ENCODE assay signal across 15 cellular contexts in genomic region chr17:1697681-1698080, GRCh38. TPM values are rescaled to one million over a fixed set of nuclear protein-coding genes. Genes with fewer than 3 reads are reported as not detected.
DNase-seq lines count a peak whose midpoint lies in the region; ATAC-seq, FAIRE-seq and TF ChIP-seq lines count a peak whose summit lies in the region.
"Had no signal": no experiment of that assay in that cellular context is flagged by ENCODE, and none has a peak within 500 bp of the region (broad histone marks: within the 10 kb centered on the region; RNA-seq: fewer than 3 reads in every experiment).

No MANE protein-coding gene starts in this region.

- no peaks in the 10 kb centered on the region for H3K9me1 ChIP-seq in K562 (ENCODE audit: control insufficient read depth, insufficient read depth, low read length)

- H3K27ac ChIP-seq in K562 (ENCODE audit: extremely low read depth, low read depth, low read length) (no peak overlapping the region), lung (ENCODE audit: low read depth in 1 of 2, low read length in 1 of 2) (peak overlapping the region in 1 of 2 donors; percentile 68), tibial artery (peak overlapping the region; percentile 8 to 51), caudate nucleus (ENCODE audit: low read depth, low read length) (no peak overlapping the region)
- H3K27ac ChIP-seq: KMS-11, PC-9 had no signal

- H4K20me1 ChIP-seq in K562 (replicated peaks; ENCODE audit: control insufficient read depth, insufficient read depth, low read length), result no peaks in the 10 kb centered on the region

- POLR2A ChIA-PET in K562 (lab: Yijun Ruan, JAX), result no interaction called here

- in situ Hi-C loops in K562 (cut with MboI), result no loop called here

- no peak for FAIRE-seq in K562 (lab: Jason Lieb, UNC)

- intact Hi-C loops in K562 (cut with micrococcal nuclease) (no loop called here), tibial artery (cut with DNase I; ENCODE audit: low total_unique reads) (no loop called here)

- H3K9me3 ChIP-seq in K562 (replicated peaks; ENCODE audit: control insufficient read depth, insufficient read depth, low read depth, low read length) (no peaks in the 10 kb centered on the region), lung (ENCODE audit: control insufficient read depth in 2 of 2, insufficient read depth in 1 of 2, low read length in 1 of 2) (no peaks in the 10 kb centered on the region), tibial artery (no peaks in the 10 kb centered on the region)

- DNase-seq in K562 (ENCODE audit: extremely low read depth in 1 of 4, low spot score in 3 of 4) (no peak), lung (ENCODE audit: low spot score) (peak; percentile 58), tibial artery (no peak), anterior cingulate cortex (lab: John Stamatoyannopoulos, UW) (no peak), caudate nucleus (lab: John Stamatoyannopoulos, UW) (no peak)
- DNase-seq: COR-L47, EL, GOT3, NCI-H1048, NCI-H146, NCI-H2081, NCI-H510A treated with DMSO at 0.1 percent for 48 hours, NCI-H82 had no signal

- no peaks in the 10 kb centered on the region for H3K79me2 ChIP-seq in K562 (ENCODE audit: control insufficient read depth, insufficient read depth, low read length)

- H3K4me3 ChIP-seq in K562, result no peak overlapping the region
- H3K4me3 ChIP-seq in lung, result no peak overlapping the region
- no peak overlapping the region for H3K4me3 ChIP-seq in tibial artery
- H3K4me3 ChIP-seq: PC-9 had no signal

- H3K4me1 ChIP-seq in K562 (replicated peaks in 1 of 2; ENCODE audit: control insufficient read depth in 2 of 2, insufficient read depth in 2 of 2, low read length in 2 of 2), result no peaks in the 10 kb centered on the region
- no peaks in the 10 kb centered on the region for H3K4me1 ChIP-seq in lung (ENCODE audit: control insufficient read depth in 2 of 2, insufficient read depth in 2 of 2, low read length in 2 of 2)
- peaks cover 0 to 4% (median 0%) of the 10 kb centered on the region in 4 donors for H3K4me1 ChIP-seq in tibial artery

- H3K27me3 ChIP-seq in K562 (ENCODE audit: control insufficient read depth in 2 of 2, insufficient read depth in 2 of 2, low read length in 2 of 2), result no peaks in the 10 kb centered on the region
- H3K27me3 ChIP-seq in lung (ENCODE audit: control insufficient read depth, insufficient read depth), result no peaks in the 10 kb centered on the region
- no peaks in the 10 kb centered on the region for H3K27me3 ChIP-seq in tibial artery

- CTCF ChIA-PET in K562 (lab: Yijun Ruan, JAX; ENCODE audit: low intra/inter-chr PET ratio), result no interaction called here

- TF ChIP-seq EP300 in K562 (IDR thresholded peaks at IDR 0.05; ENCODE audit: low read length), result no peak

- 56% methylated on average over 5 of the region's 5 CpGs for WGBS in K562 (ENCODE audit: insufficient coverage, low coverage, missing lambda C conversion rate)
- WGBS in lung, 2 donors, result 30 to 42% methylated on average over 5 of the region's 5 CpGs

- no peak overlapping the region for H3K9ac ChIP-seq in K562 (ENCODE audit: insufficient read depth in 1 of 2, low read depth in 2 of 2, low read length in 2 of 2)
- H3K9ac ChIP-seq: KMS-11 had no signal

- no peak overlapping the region for H3K4me2 ChIP-seq in K562 (ENCODE audit: insufficient read depth, low read length)
- H3K4me2 ChIP-seq: KMS-11, PC-9 had no signal

- TF ChIP-seq POLR2A in K562 (conservative IDR thresholded peaks at IDR 0.05), result no peak

- no TSS peak for BruUV-seq in K562 (replicated peaks; lab: Mats Ljungman, UMichigan)

- TF ChIP-seq CTCF in K562 (IDR thresholded peaks at IDR 0.05 in 2 of 3, conservative IDR thresholded peaks at IDR 0.05 in 1 of 3; ENCODE audit: insufficient read depth in 2 of 3, low read depth in 1 of 3, low read length in 3 of 3) (no peak), lung (IDR thresholded peaks at IDR 0.05; ENCODE audit: control extremely low read depth, extremely low read depth) (no peak), tibial artery (IDR thresholded peaks at IDR 0.05) (no peak)

- H3K36me3 ChIP-seq in K562 (ENCODE audit: control insufficient read depth, insufficient read depth, low read length), result no peaks in the 10 kb centered on the region
- H3K36me3 ChIP-seq in lung (ENCODE audit: control insufficient read depth in 2 of 2, insufficient read depth in 2 of 2, low read length in 2 of 2), result no peaks in the 10 kb centered on the region
- no peaks in the 10 kb centered on the region for H3K36me3 ChIP-seq in tibial artery

- ATAC-seq in K562 (no peak), lung (ENCODE audit: insufficient read depth, low FRiP score) (peak; percentile 62)

- H2AFZ ChIP-seq in K562 (ENCODE audit: low read depth, low read length), result peak overlapping the region; percentile 51; the same call in 1 of the 2 replicates
- H2AFZ ChIP-seq: PC-9 had no signal

- TF ChIP-seq RAD21 in K562 (CRISPR knock-in tag; conservative IDR thresholded peaks at IDR 0.05 in 1 of 2, IDR thresholded peaks at IDR 0.05 in 1 of 2), result no peak

RNA-seq across cellular contexts. Expression of gene TLCD2, which starts 12.5 kb away (rescaled TPM):
- 1.2 and 1.5 TPM in 2 replicates for total RNA-seq in K562 (2011; cell fraction: chromatin; rRNA removed; ENCODE audit: low replicate concordance)
- 1.1 and 1.2 TPM in 2 replicates for total RNA-seq in K562 (2011; cell fraction: nucleolus; rRNA removed)
- total RNA-seq in K562 (2011; cell fraction: nucleoplasm; rRNA removed), result 1.2 and 1.5 TPM in 2 replicates
- total RNA-seq in K562 (2014; rRNA removed) (0.45 and 0.54 TPM in 2 replicates), K562 (2014; rRNA removed; fragmentation: Illumina TruSeq; extraction: Trizol) (0.64 and 0.65 TPM in 2 replicates), K562 (2015; rRNA removed; fragmentation: Illumina TruSeq; extraction: Trizol) (0.76 and 0.98 TPM in 2 replicates), K562 (2021) (0.78 and 0.89 TPM in 2 replicates), lung (10 to 100 TPM; 13.3 to 16.1 TPM)
- polyA plus RNA-seq in K562 (2011; rRNA removed) (0.46 and 0.50 TPM in 2 replicates), K562 (2014; fragmentation: Illumina TruSeq; extraction: Trizol) (0.58 and 0.64 TPM in 2 replicates), K562 (2014; fragmentation: Nextera tagmentation; extraction: Ambion mirVana) (under 1 TPM; 0.10 to 0.13 TPM), K562 (2014; rRNA removed) (0.73 and 1.0 TPM in 2 replicates), lung (1 to 10 TPM; 4.4 to 6.2 TPM)
- polyA plus RNA-seq in K562 (2011; cell fraction: cytosol; rRNA removed), result 0.49 and 0.53 TPM in 2 replicates
- 0.39 and 0.54 TPM in 2 replicates for polyA plus RNA-seq in K562 (2011; cell fraction: nucleus; rRNA removed)
- polyA plus RNA-seq in K562 (2012), result 0.89 and 4.5 TPM in 2 replicates
- polyA minus RNA-seq in K562 (2011; rRNA and poly(A)+ RNA removed), result 0.72 and 0.81 TPM in 2 replicates
- polyA minus RNA-seq in K562 (2011; cell fraction: cytosol; rRNA and poly(A)+ RNA removed), result 0.48 and 0.73 TPM in 2 replicates
- polyA minus RNA-seq in K562 (2011; cell fraction: nucleus; rRNA and poly(A)+ RNA removed), result 0.40 and 0.56 TPM in 2 replicates

RNA-seq across cellular contexts. Expression of gene PRPF8, which starts 13.0 kb away (rescaled TPM):
- 654 and 969 TPM in 2 replicates for total RNA-seq in K562 (2011; cell fraction: chromatin; rRNA removed; ENCODE audit: low replicate concordance)
- 322 and 340 TPM in 2 replicates for total RNA-seq in K562 (2011; cell fraction: nucleolus; rRNA removed)
- total RNA-seq in K562 (2011; cell fraction: nucleoplasm; rRNA removed), result 351 and 363 TPM in 2 replicates
- total RNA-seq in K562 (2014; rRNA removed), result 85.9 and 111 TPM in 2 replicates
- total RNA-seq in K562 (2014; rRNA removed; fragmentation: Illumina TruSeq; extraction: Trizol), result 64.3 and 72.1 TPM in 2 replicates
- total RNA-seq in K562 (2015; rRNA removed; fragmentation: Illumina TruSeq; extraction: Trizol), result 64.6 and 74.2 TPM in 2 replicates
- total RNA-seq in K562 (2021), result 278 and 294 TPM in 2 replicates
- polyA plus RNA-seq in K562 (2011; rRNA removed), result 64.3 and 160 TPM in 2 replicates
- 111 and 123 TPM in 2 replicates for polyA plus RNA-seq in K562 (2011; cell fraction: cytosol; rRNA removed)
- 279 and 287 TPM in 2 replicates for polyA plus RNA-seq in K562 (2011; cell fraction: nucleus; rRNA removed)
- polyA plus RNA-seq in K562 (2012), result 137 and 179 TPM in 2 replicates
- 208 and 224 TPM in 2 replicates for polyA plus RNA-seq in K562 (2014; fragmentation: Illumina TruSeq; extraction: Trizol)
- 100 to 1,000 TPM; 128 to 174 TPM for polyA plus RNA-seq in K562 (2014; fragmentation: Nextera tagmentation; extraction: Ambion mirVana)
- 77.2 and 85.9 TPM in 2 replicates for polyA plus RNA-seq in K562 (2014; rRNA removed)
- 219 and 329 TPM in 2 replicates for polyA minus RNA-seq in K562 (2011; rRNA and poly(A)+ RNA removed)
- polyA minus RNA-seq in K562 (2011; cell fraction: cytosol; rRNA and poly(A)+ RNA removed), result 406 and 503 TPM in 2 replicates
- polyA minus RNA-seq in K562 (2011; cell fraction: nucleus; rRNA and poly(A)+ RNA removed), result 87.5 and 163 TPM in 2 replicates
- 100 to 1,000 TPM; 208 to 277 TPM for total RNA-seq in lung
- polyA plus RNA-seq in lung, result 100 to 1,000 TPM in 1 of 2 donors, 10 to 100 TPM in 1; 97.2 to 114 TPM

RNA-seq across cellular contexts. Expression of gene WDR81, which starts 26.8 kb away (rescaled TPM):
- 13.5 and 42.5 TPM in 2 replicates for total RNA-seq in K562 (2011; cell fraction: chromatin; rRNA removed; ENCODE audit: low replicate concordance)
- total RNA-seq in K562 (2011; cell fraction: nucleolus; rRNA removed), result 29.2 and 35.2 TPM in 2 replicates
- total RNA-seq in K562 (2011; cell fraction: nucleoplasm; rRNA removed), result 14.9 and 15.0 TPM in 2 replicates
- total RNA-seq in K562 (2014; rRNA removed) (11.1 and 12.5 TPM in 2 replicates), K562 (2014; rRNA removed; fragmentation: Illumina TruSeq; extraction: Trizol) (0.89 and 1.7 TPM in 2 replicates), K562 (2015; rRNA removed; fragmentation: Illumina TruSeq; extraction: Trizol) (4.3 and 5.3 TPM in 2 replicates), K562 (2021) (13.0 and 17.1 TPM in 2 replicates), lung (10 to 100 TPM; 27.9 to 51.9 TPM)
- polyA plus RNA-seq in K562 (2011; rRNA removed) (2.7 and 5.1 TPM in 2 replicates), K562 (2014; fragmentation: Illumina TruSeq; extraction: Trizol) (3.3 and 9.0 TPM in 2 replicates), K562 (2014; fragmentation: Nextera tagmentation; extraction: Ambion mirVana) (under 1 TPM; 0.01 to 0.04 TPM), K562 (2014; rRNA removed) (12.2 and 12.9 TPM in 2 replicates), lung (10 to 100 TPM; 26.0 to 38.5 TPM)
- polyA plus RNA-seq in K562 (2011; cell fraction: cytosol; rRNA removed), result 5.3 and 9.9 TPM in 2 replicates
- 26.4 and 53.6 TPM in 2 replicates for polyA plus RNA-seq in K562 (2011; cell fraction: nucleus; rRNA removed)
- polyA plus RNA-seq in K562 (2012), result 8.7 and 12.9 TPM in 2 replicates
- 1.3 and 3.6 TPM in 2 replicates for polyA minus RNA-seq in K562 (2011; rRNA and poly(A)+ RNA removed)
- 10.1 and 18.5 TPM in 2 replicates for polyA minus RNA-seq in K562 (2011; cell fraction: cytosol; rRNA and poly(A)+ RNA removed)
- polyA minus RNA-seq in K562 (2011; cell fraction: nucleus; rRNA and poly(A)+ RNA removed), result 9.9 and 15.3 TPM in 2 replicates

RNA-seq across cellular contexts. Expression of gene SERPINF2, which starts 45.0 kb away (rescaled TPM):
- 0.25 TPM in 1 of 2 replicates, not detected in the other for total RNA-seq in K562 (2011; cell fraction: chromatin; rRNA removed; ENCODE audit: low replicate concordance)
- not detected in 2 replicates for total RNA-seq in K562 (2011; cell fraction: nucleolus; rRNA removed)
- total RNA-seq in K562 (2011; cell fraction: nucleoplasm; rRNA removed), result not detected in 2 replicates
- total RNA-seq in K562 (2014; rRNA removed), result not detected in 2 replicates
- not detected in 2 replicates for total RNA-seq in K562 (2014; rRNA removed; fragmentation: Illumina TruSeq; extraction: Trizol)
- total RNA-seq in K562 (2015; rRNA removed; fragmentation: Illumina TruSeq; extraction: Trizol), result not detected in 2 replicates
- total RNA-seq in K562 (2021), result 0.22 TPM in 2 replicates
- 0.04 TPM in 1 of 2 replicates, not detected in the other for polyA plus RNA-seq in K562 (2011; rRNA removed)
- polyA plus RNA-seq in K562 (2011; cell fraction: cytosol; rRNA removed), result 0.03 TPM in 1 of 2 replicates, not detected in the other
- polyA plus RNA-seq in K562 (2011; cell fraction: nucleus; rRNA removed), result 0.07 TPM in 1 of 2 replicates, not detected in the other
- 0.03 and 0.06 TPM in 2 replicates for polyA plus RNA-seq in K562 (2012)
- not detected in 2 replicates for polyA plus RNA-seq in K562 (2014; fragmentation: Illumina TruSeq; extraction: Trizol)
- polyA plus RNA-seq in K562 (2014; fragmentation: Nextera tagmentation; extraction: Ambion mirVana), result not detected
- polyA plus RNA-seq in K562 (2014; rRNA removed), result not detected in 2 replicates
- polyA minus RNA-seq in K562 (2011; rRNA and poly(A)+ RNA removed), result not detected in 2 replicates
- polyA minus RNA-seq in K562 (2011; cell fraction: cytosol; rRNA and poly(A)+ RNA removed), result 0.91 TPM in 1 of 2 replicates, not detected in the other
- polyA minus RNA-seq in K562 (2011; cell fraction: nucleus; rRNA and poly(A)+ RNA removed), result not detected in 2 replicates
- 10 to 100 TPM; 13.7 to 41.1 TPM for total RNA-seq in lung
- polyA plus RNA-seq in lung, result 10 to 100 TPM; 74.9 to 78.9 TPM

RNA-seq across cellular contexts. Expression of gene RILP, which starts 48.0 kb away (rescaled TPM):
- total RNA-seq in K562 (2011; cell fraction: chromatin; rRNA removed; ENCODE audit: low replicate concordance), result 15.7 and 47.1 TPM in 2 replicates
- total RNA-seq in K562 (2011; cell fraction: nucleolus; rRNA removed), result 41.4 and 44.9 TPM in 2 replicates
- total RNA-seq in K562 (2011; cell fraction: nucleoplasm; rRNA removed), result 19.0 and 24.0 TPM in 2 replicates
- total RNA-seq in K562 (2014; rRNA removed) (54.9 and 66.3 TPM in 2 replicates), K562 (2014; rRNA removed; fragmentation: Illumina TruSeq; extraction: Trizol) (14.1 and 15.3 TPM in 2 replicates), K562 (2015; rRNA removed; fragmentation: Illumina TruSeq; extraction: Trizol) (27.8 and 27.9 TPM in 2 replicates), K562 (2021) (41.3 and 45.4 TPM in 2 replicates), lung (10 to 100 TPM; 25.0 to 46.3 TPM)
- polyA plus RNA-seq in K562 (2011; rRNA removed) (22.8 and 23.0 TPM in 2 replicates), K562 (2014; fragmentation: Illumina TruSeq; extraction: Trizol) (29.9 and 40.4 TPM in 2 replicates), K562 (2014; fragmentation: Nextera tagmentation; extraction: Ambion mirVana) (1 to 10 TPM in 1 of 2 experiments, under 1 TPM in 1; 0.75 to 2.2 TPM), K562 (2014; rRNA removed) (43.4 and 46.6 TPM in 2 replicates), lung (10 to 100 TPM; 23.1 to 39.8 TPM)
- polyA plus RNA-seq in K562 (2011; cell fraction: cytosol; rRNA removed), result 18.3 and 40.5 TPM in 2 replicates
- polyA plus RNA-seq in K562 (2011; cell fraction: nucleus; rRNA removed), result 40.5 and 69.5 TPM in 2 replicates
- polyA plus RNA-seq in K562 (2012), result 30.0 and 68.3 TPM in 2 replicates
- polyA minus RNA-seq in K562 (2011; rRNA and poly(A)+ RNA removed), result 6.7 and 9.9 TPM in 2 replicates
- 13.5 and 15.9 TPM in 2 replicates for polyA minus RNA-seq in K562 (2011; cell fraction: cytosol; rRNA and poly(A)+ RNA removed)
- 11.6 and 14.0 TPM in 2 replicates for polyA minus RNA-seq in K562 (2011; cell fraction: nucleus; rRNA and poly(A)+ RNA removed)

Comparison
In these comparisons a context has a peak if more than half of its experiments do, and no peak if none do; other contexts are left out.
1. H3K27ac ChIP-seq: peak in tibial artery (2 of 2); none in K562 (single experiment) and caudate nucleus (single experiment).
2. RNA of gene TLCD2, which starts 12.5 kb away (total RNA-seq): 13.3 to 16.1 TPM in lung; 0.45 to 1.5 TPM in K562; every median in the first group is over 4 times any median in the second.